ENCODE assay signal across 18 cellular contexts in the genomic region with DNA sequence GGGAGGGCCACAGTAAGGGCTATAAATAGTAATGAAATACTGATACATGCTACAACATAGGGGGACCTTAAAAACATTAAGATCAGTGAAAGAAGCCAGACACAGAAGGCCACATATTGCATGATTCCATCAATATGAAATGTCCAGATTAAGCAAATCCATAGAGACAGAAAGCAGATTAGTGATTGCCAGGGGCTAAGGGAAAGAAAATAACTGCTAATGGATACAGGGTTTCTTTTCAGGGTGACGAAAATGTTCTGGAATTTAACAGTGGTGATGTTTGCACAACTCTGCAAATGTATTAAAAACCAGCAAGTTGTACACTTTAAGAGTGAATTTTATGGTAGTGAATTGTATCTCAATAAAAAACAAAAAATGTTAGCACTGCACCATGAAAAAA. TPM values are rescaled to one million over a fixed set of nuclear protein-coding genes. Genes with fewer than 3 reads are reported as not detected.
A peak's percentile ranks its signal among the peaks of the same experiment; 100 is the strongest.
DNase-seq lines count a peak whose midpoint lies in the region; ATAC-seq and TF ChIP-seq lines count a peak whose summit lies in the region.
"Had no signal": no experiment of that assay in that cellular context is flagged by ENCODE, and none has a peak within 500 bp of the region (broad histone marks: within the 10 kb centered on the region; RNA-seq: fewer than 3 reads in every experiment).

No MANE protein-coding gene starts in this region.

- no peaks in the 10 kb centered on the region for H3K27me3 ChIP-seq in GM23248 (replicated peaks; ENCODE audit: insufficient read depth)
- no peaks in the 10 kb centered on the region for H3K27me3 ChIP-seq in left ventricle myocardium inferior (ENCODE audit: low read depth)
- H3K27me3 ChIP-seq in spleen (replicated peaks in 1 of 7), result no peaks in the 10 kb centered on the region
- H3K27me3 ChIP-seq: MG63 had no signal

- H3K4me1 ChIP-seq in GM23248 (ENCODE audit: insufficient read depth) (peaks cover 21% of the 10 kb centered on the region), left ventricle myocardium inferior (peaks cover 9% of the 10 kb centered on the region), spleen (no peaks in the 10 kb centered on the region)
- H3K4me1 ChIP-seq: A549 had no signal

- no peak for ATAC-seq in GM21367 (IDR thresholded peaks at IDR 0.05; ENCODE audit: unreplicated experiment)
- ATAC-seq: A549 had no signal

- no peak overlapping the region for H3K4me2 ChIP-seq in GM23248 (ENCODE audit: unreplicated experiment)
- H3K4me2 ChIP-seq: A549 had no signal

- in situ Hi-C loops in GM23248 (cut with MboI), result no loop called here

- no peak for TF ChIP-seq CTCF in AG10803 (conservative IDR thresholded peaks at IDR 0.05; ENCODE audit: low read length)
- TF ChIP-seq CTCF in left ventricle myocardium inferior (IDR thresholded peaks at IDR 0.05; ENCODE audit: borderline replicate concordance), result no peak
- no peak for TF ChIP-seq CTCF in spleen (IDR thresholded peaks at IDR 0.05 in 8 of 11, conservative IDR thresholded peaks at IDR 0.05 in 3 of 11)

- H3K9me3 ChIP-seq in GM23248 (ENCODE audit: low read depth) (no peaks in the 10 kb centered on the region), left ventricle myocardium inferior (replicated peaks) (no peaks in the 10 kb centered on the region), spleen (no peaks in the 10 kb centered on the region)
- H3K9me3 ChIP-seq: A549, MG63 had no signal

- no peaks in the 10 kb centered on the region for H4K20me1 ChIP-seq in GM23248 (ENCODE audit: insufficient read depth)

- H3K9ac ChIP-seq in GM23248, result no peak overlapping the region

- H3K27ac Mint-ChIP-seq in activated T-helper 2 cell treated with anti-CD3 and anti-CD28 coated beads, Interferon-gamma antibody, Interleukin-2, Interleukin-4, amounts not matched to agents 10 μg/mL and 5 μg/mL and 100 μg/mL, durations not matched to agents 14 hours and 24 hours and 36 hours, result no peak overlapping the region
- H3K27ac Mint-ChIP-seq: H9 had no signal

- no peak overlapping the region for H3K4me3 Mint-ChIP-seq in activated T-helper 2 cell treated with anti-CD3 and anti-CD28 coated beads, Interferon-gamma antibody, Interleukin-2, Interleukin-4, amounts not matched to agents 10 μg/mL and 5 μg/mL and 100 μg/mL, durations not matched to agents 14 hours and 24 hours and 36 hours (ENCODE audit: low read depth)
- H3K4me3 Mint-ChIP-seq: H9 had no signal

- H3K27me3 Mint-ChIP-seq in activated T-helper 2 cell treated with anti-CD3 and anti-CD28 coated beads, Interferon-gamma antibody, Interleukin-2, Interleukin-4, amounts not matched to agents 10 μg/mL and 5 μg/mL and 100 μg/mL, durations not matched to agents 14 hours and 24 hours and 36 hours (ENCODE audit: low read depth), result no peaks in the 10 kb centered on the region

- no peak overlapping the region for H2AFZ ChIP-seq in GM23248

- no peak for TF ChIP-seq POLR2A in spleen (IDR thresholded peaks at IDR 0.05)

- WGBS in GM23248 (ENCODE audit: low coverage in 1 of 2, low lambda C conversion rate in 2 of 2, missing lambda C conversion rate in 2 of 2), 2 experiments, result 56 to 91% methylated on average over 1 of the region's 1 CpG
- WGBS in spleen, 5 donors, result 85 to 98% (median 96%) methylated on average over 1 of the region's 1 CpG

- intact Hi-C loops in left ventricle myocardium inferior (cut with micrococcal nuclease), result no loop called here
- intact Hi-C loops in activated T-helper 2 cell treated with anti-CD3 and anti-CD28 coated beads, Interferon-gamma antibody, Interleukin-2, Interleukin-4, amounts not matched to agents 10 μg/mL and 5 μg/mL and 100 μg/mL, durations not matched to agents 14 hours and 24 hours and 36 hours (cut with micrococcal nuclease), result no loop called here
- intact Hi-C loops in spleen (cut with DNase I; ENCODE audit: low total_unique reads), result no loop called here

- peaks cover 4% of the 10 kb centered on the region for H3K4me1 Mint-ChIP-seq in activated T-helper 2 cell treated with anti-CD3 and anti-CD28 coated beads, Interferon-gamma antibody, Interleukin-2, Interleukin-4, amounts not matched to agents 10 μg/mL and 5 μg/mL and 100 μg/mL, durations not matched to agents 14 hours and 24 hours and 36 hours (ENCODE audit: low read depth)
- H3K4me1 Mint-ChIP-seq: H9 had no signal

- H3K9me3 Mint-ChIP-seq in activated T-helper 2 cell treated with anti-CD3 and anti-CD28 coated beads, Interferon-gamma antibody, Interleukin-2, Interleukin-4, amounts not matched to agents 10 μg/mL and 5 μg/mL and 100 μg/mL, durations not matched to agents 14 hours and 24 hours and 36 hours, result no peaks in the 10 kb centered on the region
- H3K9me3 Mint-ChIP-seq: H9 had no signal

- peaks cover 30% of the 10 kb centered on the region for H3K36me3 Mint-ChIP-seq in activated T-helper 2 cell treated with anti-CD3 and anti-CD28 coated beads, Interferon-gamma antibody, Interleukin-2, Interleukin-4, amounts not matched to agents 10 μg/mL and 5 μg/mL and 100 μg/mL, durations not matched to agents 14 hours and 24 hours and 36 hours (ENCODE audit: low read depth)

- H3K4me3 ChIP-seq in AG10803 (ENCODE audit: low read length) (no peak overlapping the region), GM23248 (no peak overlapping the region), left ventricle myocardium inferior (no peak overlapping the region), spleen (no peak overlapping the region)
- H3K4me3 ChIP-seq: A549, MG63 had no signal

- 0 out of 2 replicates have a peak, but pooled peaks cover 6% of the 10 kb centered on the region for H3F3A ChIP-seq in GM23248 (ENCODE audit: insufficient read depth)

- H3K36me3 ChIP-seq in GM23248 (ENCODE audit: low read depth), result peaks cover 24% of the 10 kb centered on the region; the same call in 1 of the 2 replicates
- peaks cover 35% of the 10 kb centered on the region for H3K36me3 ChIP-seq in left ventricle myocardium inferior
- H3K36me3 ChIP-seq in spleen, result peaks cover 0 to 90% (median 23%) of the 10 kb centered on the region in 6 donors

- H3K9me2 ChIP-seq in GM23248 (ENCODE audit: insufficient read depth), result no peaks in the 10 kb centered on the region

- DNase-seq in AG10803 (ENCODE audit: low read depth) (peak; percentile 42), GM23248 (peak; percentile 27), fibroblast of gingiva (ENCODE audit: low read depth) (peak; percentile 57), left ventricle myocardium inferior (no peak), spleen (no peak), NCI-H2107 (lab: John Stamatoyannopoulos, UW) (no peak)
- DNase-seq in activated T-helper 2 cell treated with anti-CD3 and anti-CD28 coated beads, Interferon-gamma antibody, Interleukin-2, Interleukin-4, amounts not matched to agents 10 μg/mL and 5 μg/mL and 100 μg/mL, durations not matched to agents 14 hours and 24 hours and 36 hours (ENCODE audit: low spot score), result no peak
- DNase-seq: C1 segment of cervical spinal cord, DMS153, H9, Karpas-422, MG63, NCI-H1092, NCI-H2227 treated with DMSO at 0.1 percent for 48 hours, NCI-H526, SHP77 treated with DMSO at 0.1 percent for 48 hours had no signal

- H3K27ac ChIP-seq in GM23248, result no peak overlapping the region
- H3K27ac ChIP-seq in left ventricle myocardium inferior (replicated peaks), result peak overlapping the region; percentile 39
- H3K27ac ChIP-seq in spleen, result no peak overlapping the region
- H3K27ac ChIP-seq: A549 had no signal

- no peaks in the 10 kb centered on the region for H3K79me2 ChIP-seq in GM23248 (ENCODE audit: insufficient read depth)

RNA-seq across cellular contexts. Expression of a gene that starts 37.0 kb away (rescaled TPM):
- total RNA-seq in GM23248 (2014; rRNA removed; shearing (Covaris generic)), result 19.1 and 26.9 TPM in 2 replicates
- polyA plus RNA-seq in GM23248 (2016; fragmentation: Nextera tagmentation; extraction: Ambion mirVana) (15.9 and 20.1 TPM in 2 replicates), spleen (10 to 100 TPM; 21.6 to 28.3 (median 26.6) TPM)
- total RNA-seq in left ventricle myocardium inferior (13.8 TPM), spleen (10 to 100 TPM; 25.2 to 44.2 (median 32.7) TPM)
- 33.4 and 34.9 TPM in 2 replicates for total RNA-seq in activated T-helper 2 cell treated with anti-CD3 and anti-CD28 coated beads, Interferon-gamma antibody, Interleukin-2, Interleukin-4, amounts not matched to agents 10 μg/mL and 5 μg/mL and 100 μg/mL, durations not matched to agents 14 hours and 24 hours and 36 hours

Comparison
In these comparisons a context has a peak if more than half of its experiments do, and no peak if none do; other contexts are left out.
1. DNase-seq: peak in AG10803 (single experiment), GM23248 (single experiment) and fibroblast of gingiva (single experiment); none in left ventricle myocardium inferior (single experiment), activated T-helper 2 cell treated with anti-CD3 and anti-CD28 coated beads, Interferon-gamma antibody, Interleukin-2, Interleukin-4, amounts not matched to agents 10 μg/mL and 5 μg/mL and 100 μg/mL, durations not matched to agents 14 hours and 24 hours and 36 hours (single experiment), spleen (single experiment) and NCI-H2107 (single experiment).